29 cellular contexts compared by ENCODE assay signal in the genomic region with DNA sequence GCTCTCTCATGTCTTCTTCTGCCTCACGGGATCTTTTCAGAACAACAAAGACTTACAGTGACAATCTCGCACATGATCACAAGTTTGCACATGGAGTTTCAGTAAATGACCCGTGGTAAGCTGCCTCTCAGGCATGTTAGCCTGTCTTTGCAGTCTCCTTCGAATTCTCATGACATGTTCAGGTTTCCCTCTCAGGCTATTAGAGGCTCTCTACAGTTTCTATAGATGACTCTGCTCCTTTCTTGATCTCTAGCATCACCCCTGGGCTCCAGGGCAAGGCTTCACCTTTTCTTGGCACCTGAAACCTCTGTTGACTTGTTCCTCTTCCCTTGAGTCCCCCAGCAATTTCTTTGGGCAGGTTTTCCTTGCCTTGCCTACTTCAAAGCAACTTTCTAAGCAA. TPM values are rescaled to one million over a fixed set of nuclear protein-coding genes. Genes with fewer than 3 reads are reported as not detected.
"Had no signal": no experiment of that assay in that cellular context is flagged by ENCODE, and none has a peak within 500 bp of the region (broad histone marks: within the 10 kb centered on the region; RNA-seq: fewer than 3 reads in every experiment).

No MANE protein-coding gene starts in this region.

- H3K4me3 Mint-ChIP-seq: dendritic cell treated with granulocyte-macrophage colony-stimulating factor and Interleukin-4, amounts not matched to agents 40 ng/mL and 50 ng/mL, for 4 days; effector memory CD8-positive, alpha-beta T cell; endodermal cell; mesothelial cell of epicardium; naive B cell; naive thymus-derived CD8-positive, alpha-beta T cell had no signal

- H3K4me3 ChIP-seq: colonic mucosa, esophagus squamous epithelium, gastroesophageal sphincter, heart right ventricle, left lung, lower lobe of right lung, mucosa of descending colon had no signal

- H3K9me3 ChIP-seq: colonic mucosa, esophagus squamous epithelium, left lung, lower lobe of right lung, mucosa of descending colon had no signal

- ATAC-seq: effector memory CD8-positive, alpha-beta T cell; esophagus mucosa; gastroesophageal sphincter; heart right ventricle; left cardiac atrium; left lung; left ventricle myocardium superior; lower lobe of right lung; mucosa of descending colon; naive thymus-derived CD8-positive, alpha-beta T cell had no signal

- H3K27me3 Mint-ChIP-seq: dendritic cell treated with granulocyte-macrophage colony-stimulating factor and Interleukin-4, amounts not matched to agents 40 ng/mL and 50 ng/mL, for 4 days; effector memory CD8-positive, alpha-beta T cell had no signal

- H3K9me3 Mint-ChIP-seq: dendritic cell treated with granulocyte-macrophage colony-stimulating factor and Interleukin-4, amounts not matched to agents 40 ng/mL and 50 ng/mL, for 4 days; effector memory CD8-positive, alpha-beta T cell had no signal

- DNase-seq: colonic mucosa; cortex of kidney; effector CD8-positive, alpha-beta T cell; effector memory CD8-positive, alpha-beta T cell; erythroblast; esophagus squamous epithelium; foreskin fibroblast; heart right ventricle; hippocampal formation; left cardiac atrium; left lung; left ventricle myocardium superior; lower lobe of right lung; mesenchymal stem cell; mucosa of descending colon; naive B cell; naive thymus-derived CD8-positive, alpha-beta T cell had no signal

- H3K4me1 ChIP-seq: colonic mucosa, esophagus squamous epithelium, gastroesophageal sphincter, heart right ventricle, left lung, lower lobe of right lung had no signal

- FAIRE-seq: endometrium, frontal cortex, islet of Langerhans, keratinocyte had no signal

- H3K27ac Mint-ChIP-seq: dendritic cell treated with granulocyte-macrophage colony-stimulating factor and Interleukin-4, amounts not matched to agents 40 ng/mL and 50 ng/mL, for 4 days; effector memory CD8-positive, alpha-beta T cell; endodermal cell; mesothelial cell of epicardium; naive thymus-derived CD8-positive, alpha-beta T cell had no signal

- H3K36me3 ChIP-seq: colonic mucosa, esophagus squamous epithelium, gastroesophageal sphincter, heart right ventricle, left lung, lower lobe of right lung had no signal

- H3K27me3 ChIP-seq: colonic mucosa, esophagus squamous epithelium, gastroesophageal sphincter, heart right ventricle, left lung had no signal

- H3K4me1 Mint-ChIP-seq: mesothelial cell of epicardium, naive B cell had no signal

- H3K36me3 Mint-ChIP-seq: mesothelial cell of epicardium; naive thymus-derived CD8-positive, alpha-beta T cell had no signal

- H3K27ac ChIP-seq: colonic mucosa, epithelial cell of prostate, esophagus squamous epithelium, gastroesophageal sphincter, heart right ventricle, left lung, lower lobe of right lung had no signal

RNA-seq across cellular contexts. Expression of a gene that starts 23.0 kb away (rescaled TPM):
- total RNA-seq: colonic mucosa; esophagus mucosa; kidney epithelial cell; left lung; left ventricle myocardium superior; mesenteric fat pad; naive thymus-derived CD8-positive, alpha-beta T cell had no signal
- polyA plus RNA-seq: naive thymus-derived CD8-positive, alpha-beta T cell had no signal
